ENCODE assay signal across 10 cellular contexts in the genomic region with DNA sequence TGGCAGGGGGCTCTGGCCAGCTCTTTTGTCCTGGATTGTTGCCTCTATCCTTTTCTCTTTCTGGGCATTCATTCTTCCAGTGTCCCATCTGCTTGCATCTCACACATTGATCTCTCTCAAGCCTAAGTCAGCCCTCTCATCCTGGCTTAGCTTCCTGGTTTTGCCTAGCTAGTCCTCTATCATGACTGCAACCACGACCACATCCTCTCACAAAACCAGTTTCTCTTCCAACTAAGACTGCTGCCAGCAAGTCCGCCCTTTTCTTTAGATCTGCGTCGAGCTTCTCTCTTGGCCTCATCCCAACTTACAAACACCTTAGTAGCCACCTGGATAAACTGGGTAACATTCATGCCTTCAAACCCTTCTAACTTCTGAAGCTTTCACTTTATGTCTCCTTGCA.
DNase-seq lines count a peak whose midpoint lies in the region; ATAC-seq and TF ChIP-seq lines count a peak whose summit lies in the region.
"Had no signal": no experiment of that assay in that cellular context is flagged by ENCODE, and none has a peak within 500 bp of the region (broad histone marks: within the 10 kb centered on the region; RNA-seq: fewer than 3 reads in every experiment).

No MANE protein-coding gene starts in this region.

- no peak for TF ChIP-seq POLR2A in GM18505 (IDR thresholded peaks at IDR 0.05; ENCODE audit: borderline replicate concordance, extremely low read depth, insufficient read depth, insufficient read length)

- POLR2A ChIA-PET in WTC11 (lab: Charles Lee): no interaction called here

- CTCF ChIA-PET in WTC11 (lab: Charles Lee): no interaction called here

- H3K4me3 Mint-ChIP-seq in WTC11: no peak overlapping the region

- H3K27ac Mint-ChIP-seq in WTC11: peak overlapping the region; percentile 6; the same call in 1 of the 2 replicates

- no peak for DNase-seq in WTC11 (ENCODE audit: low spot score)
- DNase-seq in midbrain (lab: John Stamatoyannopoulos, UW): no peak
- DNase-seq in SW 1271 (lab: John Stamatoyannopoulos, UW): no peak
- DNase-seq in SW480 (ENCODE audit: low spot score): no peak
- no peak for DNase-seq in globus pallidus (ENCODE audit: low spot score)
- DNase-seq: left ventricle myocardium superior, NCI-H2081 had no signal

- TF ChIP-seq CTCF in WTC11 (IDR thresholded peaks at IDR 0.05): no peak

- peaks cover 2% of the 10 kb centered on the region; the same call in 1 of the 2 replicates for H3K27me3 Mint-ChIP-seq in WTC11 (ENCODE audit: low read depth)

- ATAC-seq in GM18505 (IDR thresholded peaks at IDR 0.05; ENCODE audit: unreplicated experiment): peak; percentile 89
- ATAC-seq in GM19455 (IDR thresholded peaks at IDR 0.05; ENCODE audit: unreplicated experiment): peak; percentile 72
- ATAC-seq in HG03159 (IDR thresholded peaks at IDR 0.05; ENCODE audit: unreplicated experiment): peak; percentile 72
- ATAC-seq in WTC11: no peak
- ATAC-seq: left ventricle myocardium superior had no signal

- H3K4me1 Mint-ChIP-seq in WTC11: peaks cover 39% of the 10 kb centered on the region

- H3K9me3 Mint-ChIP-seq in WTC11: peaks cover 26% of the 10 kb centered on the region

- peaks cover 5% of the 10 kb centered on the region for H3K36me3 Mint-ChIP-seq in WTC11

TF ChIP-seq in WTC11, 78 proteins besides CTCF, POLR2A, EP300 and RAD21:
- TF ChIP-seq ZSCAN18 (CRISPR knock-in tag; IDR thresholded peaks at IDR 0.05) (no peak), ZNF423 (CRISPR knock-in tag; IDR thresholded peaks at IDR 0.05) (no peak), TP53 (CRISPR knock-in tag; IDR thresholded peaks at IDR 0.05) (no peak), ATF1 (CRISPR knock-in tag; IDR thresholded peaks at IDR 0.05) (no peak), ZBTB21 (CRISPR knock-in tag; IDR thresholded peaks at IDR 0.05; ENCODE audit: borderline replicate concordance) (no peak), NR2C2 (CRISPR knock-in tag; IDR thresholded peaks at IDR 0.05) (no peak), HMGA2 (CRISPR knock-in tag; IDR thresholded peaks at IDR 0.05) (no peak), ZNF121 (CRISPR knock-in tag; IDR thresholded peaks at IDR 0.05) (no peak), ZNF263 (CRISPR knock-in tag; IDR thresholded peaks at IDR 0.05; ENCODE audit: low read depth) (no peak)
- TF ChIP-seq, protein P1, sequence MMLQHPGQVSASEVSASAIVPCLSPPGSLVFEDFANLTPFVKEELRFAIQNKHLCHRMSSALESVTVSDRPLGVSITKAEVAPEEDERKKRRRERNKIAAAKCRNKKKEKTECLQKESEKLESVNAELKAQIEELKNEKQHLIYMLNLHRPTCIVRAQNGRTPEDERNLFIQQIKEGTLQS (CRISPR knock-in tag; conservative IDR thresholded peaks at IDR 0.05): no peak
